8 cellular contexts compared by ENCODE assay signal in the genomic region with DNA sequence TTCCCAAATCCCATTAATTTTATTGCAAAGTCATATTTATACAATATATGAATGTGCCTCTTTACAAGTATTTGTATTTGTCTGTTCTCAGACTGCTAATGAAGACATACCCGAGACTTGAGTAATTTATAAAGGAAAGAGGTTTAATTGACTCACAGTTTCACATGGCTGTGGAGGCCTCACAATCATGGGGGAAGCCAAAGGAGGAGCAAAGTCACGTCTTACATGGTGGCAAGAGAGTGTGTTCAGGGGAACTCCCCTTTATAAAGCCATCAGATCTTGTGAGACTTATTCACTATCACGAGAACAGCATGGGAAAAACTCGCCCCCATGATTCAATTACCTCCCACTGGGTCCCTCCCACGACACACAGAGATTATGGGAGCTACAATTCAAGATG.
DNase-seq lines count a peak whose midpoint lies in the region; ATAC-seq and TF ChIP-seq lines count a peak whose summit lies in the region.
"Not testable (repeated sequence)": the region's sequence is repeated elsewhere in the genome, so short reads cannot be mapped to it uniquely, and the experiment has no call there.

No MANE protein-coding gene starts in this region.

- not testable (repeated sequence) for TF ChIP-seq CTCF in AG10803 (conservative IDR thresholded peaks at IDR 0.05; ENCODE audit: low read length)

- not testable (repeated sequence) for H3K27me3 Mint-ChIP-seq in activated naive CD8-positive, alpha-beta T cell treated with anti-CD3 and anti-CD28 coated beads, Interleukin-2, amount 50 U/mL, for 24 hours; stimulated activated naive CD8-positive, alpha-beta T cell treated with anti-CD3 and anti-CD28 coated beads, Interleukin-15, Interleukin-2, amounts not matched to agents 100 ng/mL and 50 ng/mL, for 24 hours

- DNase-seq in AG10803 (ENCODE audit: low read depth): peak; percentile 20
- DNase-seq in activated CD4-positive, CD25-positive, alpha-beta regulatory T cell treated with anti-CD3 and anti-CD28 coated beads, Interleukin-2, amount 50 U/mL, for 72 hours: peak; percentile 42
- DNase-seq in activated CD8-positive, alpha-beta memory T cell treated with anti-CD3 and anti-CD28 coated beads, Interleukin-2, amount 50 U/mL, for 24 hours (ENCODE audit: extremely low read depth): peak; percentile 14
- DNase-seq in activated T-helper 9 cell treated with anti-CD3 and anti-CD28 coated beads, Interleukin-2, amount 50 U/mL, for 16 hours (ENCODE audit: low read depth): peak; percentile 4
- peak; percentile 49 for DNase-seq in activated naive CD8-positive, alpha-beta T cell treated with anti-CD3 and anti-CD28 coated beads, Interleukin-2, amount 50 U/mL, for 24 hours
- DNase-seq in stimulated activated CD4-positive, alpha-beta T cell treated with anti-CD3 and anti-CD28 coated beads, Interleukin-12 subunit alpha, Interleukin-12 subunit beta, amount 100 ng/mL, for 4 hours: peak; percentile 28
- DNase-seq in stimulated activated CD4-positive, alpha-beta T cell treated with anti-CD3 and anti-CD28 coated beads, Interleukin-4, amount 100 ng/mL, for 24 hours: peak; percentile 67

- peak overlapping the region; percentile 97 for H3K27ac Mint-ChIP-seq in activated naive CD8-positive, alpha-beta T cell treated with anti-CD3 and anti-CD28 coated beads, Interleukin-2, amount 50 U/mL, for 24 hours
- H3K27ac Mint-ChIP-seq in stimulated activated naive CD8-positive, alpha-beta T cell treated with anti-CD3 and anti-CD28 coated beads, Interleukin-15, Interleukin-2, amounts not matched to agents 100 ng/mL and 50 ng/mL, for 24 hours: peak overlapping the region; percentile 93

- peaks cover 54% of the 10 kb centered on the region for H3K36me3 Mint-ChIP-seq in activated naive CD8-positive, alpha-beta T cell treated with anti-CD3 and anti-CD28 coated beads, Interleukin-2, amount 50 U/mL, for 24 hours (ENCODE audit: low read depth)
- peaks cover 51% of the 10 kb centered on the region for H3K36me3 Mint-ChIP-seq in stimulated activated naive CD8-positive, alpha-beta T cell treated with anti-CD3 and anti-CD28 coated beads, Interleukin-15, Interleukin-2, amounts not matched to agents 100 ng/mL and 50 ng/mL, for 24 hours (ENCODE audit: low read depth)

- peaks cover 47% of the 10 kb centered on the region for H3K4me1 Mint-ChIP-seq in activated naive CD8-positive, alpha-beta T cell treated with anti-CD3 and anti-CD28 coated beads, Interleukin-2, amount 50 U/mL, for 24 hours
- H3K4me1 Mint-ChIP-seq in stimulated activated naive CD8-positive, alpha-beta T cell treated with anti-CD3 and anti-CD28 coated beads, Interleukin-15, Interleukin-2, amounts not matched to agents 100 ng/mL and 50 ng/mL, for 24 hours (ENCODE audit: low read depth): peaks cover 50% of the 10 kb centered on the region

- not testable (repeated sequence) for H3K4me3 ChIP-seq in AG10803 (ENCODE audit: low read length)

- peak overlapping the region; percentile 14 for H3K4me3 Mint-ChIP-seq in activated naive CD8-positive, alpha-beta T cell treated with anti-CD3 and anti-CD28 coated beads, Interleukin-2, amount 50 U/mL, for 24 hours
- peak overlapping the region; percentile 18 for H3K4me3 Mint-ChIP-seq in stimulated activated naive CD8-positive, alpha-beta T cell treated with anti-CD3 and anti-CD28 coated beads, Interleukin-15, Interleukin-2, amounts not matched to agents 100 ng/mL and 50 ng/mL, for 24 hours

- peak; percentile 56 for ATAC-seq in activated naive CD8-positive, alpha-beta T cell treated with anti-CD3 and anti-CD28 coated beads, Interleukin-2, amount 50 U/mL, for 24 hours

- peaks cover 44% of the 10 kb centered on the region for H3K9me3 Mint-ChIP-seq in activated naive CD8-positive, alpha-beta T cell treated with anti-CD3 and anti-CD28 coated beads, Interleukin-2, amount 50 U/mL, for 24 hours
- H3K9me3 Mint-ChIP-seq in stimulated activated naive CD8-positive, alpha-beta T cell treated with anti-CD3 and anti-CD28 coated beads, Interleukin-15, Interleukin-2, amounts not matched to agents 100 ng/mL and 50 ng/mL, for 24 hours: peaks cover 37% of the 10 kb centered on the region

Comparison
In these comparisons a context has a peak if more than half of its experiments do, and no peak if none do; other contexts are left out.
1. DNase-seq: peak in every context shown above with its lines; median percentile 67 in stimulated activated CD4-positive, alpha-beta T cell treated with anti-CD3 and anti-CD28 coated beads, Interleukin-4, amount 100 ng/mL, for 24 hours; 49 in activated naive CD8-positive, alpha-beta T cell treated with anti-CD3 and anti-CD28 coated beads, Interleukin-2, amount 50 U/mL, for 24 hours; 42 in activated CD4-positive, CD25-positive, alpha-beta regulatory T cell treated with anti-CD3 and anti-CD28 coated beads, Interleukin-2, amount 50 U/mL, for 72 hours; 28 in stimulated activated CD4-positive, alpha-beta T cell treated with anti-CD3 and anti-CD28 coated beads, Interleukin-12 subunit alpha, Interleukin-12 subunit beta, amount 100 ng/mL, for 4 hours; 20 in AG10803; 14 in activated CD8-positive, alpha-beta memory T cell treated with anti-CD3 and anti-CD28 coated beads, Interleukin-2, amount 50 U/mL, for 24 hours; 4 in activated T-helper 9 cell treated with anti-CD3 and anti-CD28 coated beads, Interleukin-2, amount 50 U/mL, for 16 hours.